ENCODE assay signal across 1 cellular context in genomic region chr20:37406010-37406998, GRCh38.
A peak's percentile ranks its signal among the peaks of the same experiment; 100 is the strongest.
TF ChIP-seq lines count a peak whose summit lies in the region.

No MANE protein-coding gene starts in this region.

TF ChIP-seq in HepG2, 621 proteins besides CTCF, POLR2A, EP300 and RAD21 (continued from another document and continues in another):
- peak; percentile 99 for TF ChIP-seq MTERF4 (CRISPR knock-in tag; IDR thresholded peaks at IDR 0.05)
- peak; percentile 92; the same call in 1 of the 2 replicates for TF ChIP-seq ZNF598 (CRISPR knock-in tag; IDR thresholded peaks at IDR 0.05; ENCODE audit: borderline replicate concordance)
- no peak for TF ChIP-seq HNRNPK (IDR thresholded peaks at IDR 0.05; ENCODE audit: low read depth, low read length, poor library complexity, severe bottlenecking)
- TF ChIP-seq TCF12 (IDR thresholded peaks at IDR 0.05), result no peak
- TF ChIP-seq TCF12 (CRISPR knock-in tag; IDR thresholded peaks at IDR 0.05), result peak; percentile 87; the same call in 1 of the 2 replicates
- no peak for TF ChIP-seq ZNF275 (CRISPR knock-in tag; IDR thresholded peaks at IDR 0.05; ENCODE audit: borderline replicate concordance)
- peak; percentile 97 for TF ChIP-seq ZNF354B (CRISPR knock-in tag; IDR thresholded peaks at IDR 0.05)
- peak; percentile 98 for TF ChIP-seq ZNF235 (CRISPR knock-in tag; IDR thresholded peaks at IDR 0.05; ENCODE audit: borderline replicate concordance)
- no peak for TF ChIP-seq NFRKB (IDR thresholded peaks at IDR 0.05)
- TF ChIP-seq ZNF12 (CRISPR knock-in tag; IDR thresholded peaks at IDR 0.05), result peak; percentile 73
- no peak for TF ChIP-seq ZNF260 (CRISPR knock-in tag; IDR thresholded peaks at IDR 0.05; ENCODE audit: borderline replicate concordance, low read depth)
- TF ChIP-seq DMTF1 (CRISPR knock-in tag; IDR thresholded peaks at IDR 0.05), result peak; percentile 94
- TF ChIP-seq ZBTB42 (CRISPR knock-in tag; IDR thresholded peaks at IDR 0.05), result peak; percentile 84; the same call in 1 of the 2 replicates
- peak; percentile 66 for TF ChIP-seq RXRA (CRISPR knock-in tag; IDR thresholded peaks at IDR 0.05)
- TF ChIP-seq CREBL2 (CRISPR knock-in tag; IDR thresholded peaks at IDR 0.05; ENCODE audit: borderline replicate concordance), result peak; percentile 65; the same call in 1 of the 2 replicates
- TF ChIP-seq ATRX (CRISPR knock-in tag; IDR thresholded peaks at IDR 0.05; ENCODE audit: borderline replicate concordance), result no peak
- no peak for TF ChIP-seq MBNL3 (CRISPR knock-in tag; conservative IDR thresholded peaks at IDR 0.05)
- TF ChIP-seq ZNF761 (CRISPR knock-in tag; conservative IDR thresholded peaks at IDR 0.05), result peak; percentile 96
- no peak for TF ChIP-seq U2AF1 (optimal IDR thresholded peaks at IDR 0.05; ENCODE audit: low read depth, low read length)
- peak; percentile 93; the same call in 1 of the 2 replicates for TF ChIP-seq CREB3 (CRISPR knock-in tag; IDR thresholded peaks at IDR 0.05)
- peak; percentile 78 for TF ChIP-seq ZFP91 (CRISPR knock-in tag; IDR thresholded peaks at IDR 0.05; ENCODE audit: borderline replicate concordance)
- peak; percentile 93; the same call in 1 of the 2 replicates for TF ChIP-seq ZNF34 (CRISPR knock-in tag; IDR thresholded peaks at IDR 0.05; ENCODE audit: borderline replicate concordance)
- TF ChIP-seq RNF2 (conservative IDR thresholded peaks at IDR 0.05; ENCODE audit: low read depth), result peak; percentile 94
- TF ChIP-seq PRDM15 (CRISPR knock-in tag; IDR thresholded peaks at IDR 0.05), result 0 out of 2 replicates have a peak, but pooled peaks have one; percentile 48
- TF ChIP-seq ZSCAN5A (CRISPR knock-in tag; IDR thresholded peaks at IDR 0.05; ENCODE audit: borderline replicate concordance), result peak; percentile 85; the same call in 1 of the 2 replicates
- no peak for TF ChIP-seq AKNA (CRISPR knock-in tag; IDR thresholded peaks at IDR 0.05; ENCODE audit: borderline replicate concordance)
- TF ChIP-seq ZNF17 (CRISPR knock-in tag; IDR thresholded peaks at IDR 0.05), result no peak
- peak; percentile 60; the same call in 1 of the 2 replicates for TF ChIP-seq THAP11 (CRISPR knock-in tag; IDR thresholded peaks at IDR 0.05)
- TF ChIP-seq MLX (CRISPR knock-in tag; IDR thresholded peaks at IDR 0.05), result peak; percentile 46
- TF ChIP-seq HNF1A (IDR thresholded peaks at IDR 0.05; ENCODE audit: low read depth), result no peak
- peak; percentile 80; the same call in 1 of the 2 replicates for TF ChIP-seq HNF1A (CRISPR knock-in tag; IDR thresholded peaks at IDR 0.05; ENCODE audit: borderline replicate concordance)
- TF ChIP-seq IRF2 (CRISPR knock-in tag; IDR thresholded peaks at IDR 0.05), result peak; percentile 16; the same call in 1 of the 2 replicates
